Comparison of ENCODE assay signal across 11 cellular contexts in the genomic region with DNA sequence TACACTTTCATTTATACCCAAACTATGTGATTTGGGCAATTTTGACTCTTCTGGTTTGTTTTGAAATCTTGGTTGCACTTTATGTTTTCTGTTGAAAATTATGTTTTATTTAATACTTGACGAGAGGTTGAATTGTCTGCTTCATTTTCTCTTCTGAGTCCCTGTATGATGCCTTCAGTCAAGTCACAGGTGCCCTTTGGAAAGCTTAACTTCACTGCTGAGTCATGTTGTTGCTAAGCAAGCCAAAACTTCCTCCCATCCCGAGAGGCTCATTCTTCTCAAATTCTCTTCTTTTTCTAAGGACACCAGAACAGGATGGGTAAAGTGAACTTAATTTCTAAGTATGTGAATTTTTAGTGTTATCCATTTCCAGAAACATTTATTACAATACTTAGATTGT.
DNase-seq lines count a peak whose midpoint lies in the region; ATAC-seq, FAIRE-seq and TF ChIP-seq lines count a peak whose summit lies in the region.
"Had no signal": no experiment of that assay in that cellular context is flagged by ENCODE, and none has a peak within 500 bp of the region (broad histone marks: within the 10 kb centered on the region; RNA-seq: fewer than 3 reads in every experiment).

No MANE protein-coding gene starts in this region.

- intact Hi-C loops in Right ventricle myocardium inferior (cut with DNase I): no loop called here

- H4K20me1 ChIP-seq in astrocyte (ENCODE audit: insufficient read depth, low read length): no peaks in the 10 kb centered on the region

- ATAC-seq in HG03159 (IDR thresholded peaks at IDR 0.05; ENCODE audit: unreplicated experiment): peak; percentile 11
- ATAC-seq in T-cell (replicated peaks in 1 of 4): no peak
- ATAC-seq in Right ventricle myocardium inferior: no peak
- ATAC-seq: mucosa of descending colon had no signal

- no peak overlapping the region for H2AFZ ChIP-seq in astrocyte (ENCODE audit: low read depth, low read length)

- no peaks in the 10 kb centered on the region for H3K27me3 Mint-ChIP-seq in astrocyte (ENCODE audit: low read depth, unreplicated experiment)
- peaks cover 0 to 4% of the 10 kb centered on the region in 2 donors for H3K27me3 Mint-ChIP-seq in T-cell
- no peaks in the 10 kb centered on the region for H3K27me3 Mint-ChIP-seq in nephron progenitor cell (ENCODE audit: low read depth, poor library complexity)

- H3K36me3 Mint-ChIP-seq in astrocyte (ENCODE audit: low read depth, unreplicated experiment): no peaks in the 10 kb centered on the region
- no peaks in the 10 kb centered on the region for H3K36me3 Mint-ChIP-seq in T-cell
- H3K36me3 Mint-ChIP-seq in nephron progenitor cell (ENCODE audit: low read depth): no peaks in the 10 kb centered on the region

- no peak for FAIRE-seq in astrocyte (lab: Jason Lieb, UNC)

- H3K36me3 ChIP-seq in astrocyte (ENCODE audit: insufficient read depth, low read length): no peaks in the 10 kb centered on the region

- peak overlapping the region; percentile 86 for H3K27ac Mint-ChIP-seq in astrocyte (ENCODE audit: unreplicated experiment)
- H3K27ac Mint-ChIP-seq in T-cell: no peak overlapping the region
- no peak overlapping the region for H3K27ac Mint-ChIP-seq in nephron progenitor cell
- H3K27ac Mint-ChIP-seq: CD4-positive, alpha-beta T cell had no signal

- no peak for TF ChIP-seq CTCF in astrocyte (IDR thresholded peaks at IDR 0.05; ENCODE audit: insufficient read depth, low read depth, low read length)
- no peak for TF ChIP-seq CTCF in nephron progenitor cell (IDR thresholded peaks at IDR 0.05)

- H3K4me1 Mint-ChIP-seq in astrocyte (ENCODE audit: low read depth, unreplicated experiment) (peaks cover 34% of the 10 kb centered on the region), T-cell (peaks cover 9 to 17% (median 17%) of the 10 kb centered on the region in 3 donors), nephron progenitor cell (peaks cover 11% of the 10 kb centered on the region)

- H3K4me3 Mint-ChIP-seq in astrocyte (ENCODE audit: unreplicated experiment) (no peak overlapping the region), T-cell (peak overlapping the region in 1 of 3 donors; percentile 21), nephron progenitor cell (no peak overlapping the region)
- H3K4me3 Mint-ChIP-seq: CD4-positive, alpha-beta T cell had no signal

- H3K9me3 Mint-ChIP-seq in astrocyte (ENCODE audit: unreplicated experiment) (no peaks in the 10 kb centered on the region), T-cell (no peaks in the 10 kb centered on the region), nephron progenitor cell (no peaks in the 10 kb centered on the region)
- H3K9me3 Mint-ChIP-seq: CD4-positive, alpha-beta T cell had no signal

- peak overlapping the region; percentile 49 for H3K9ac ChIP-seq in astrocyte (ENCODE audit: low read length)

- peaks cover 30% of the 10 kb centered on the region for H3K4me1 ChIP-seq in astrocyte (ENCODE audit: insufficient read depth, low read length)

- no peaks in the 10 kb centered on the region for H3K27me3 ChIP-seq in astrocyte (ENCODE audit: insufficient read depth, low read length)

- no peaks in the 10 kb centered on the region for H3K9me3 ChIP-seq in astrocyte (ENCODE audit: insufficient read depth, low read depth, low read length)
- H3K9me3 ChIP-seq: mucosa of descending colon had no signal

- peak overlapping the region; percentile 86 for H3K27ac ChIP-seq in astrocyte (ENCODE audit: low read depth, low read length)

- H3K4me2 ChIP-seq in astrocyte (ENCODE audit: low read length): peak overlapping the region; percentile 69

- H3K79me2 ChIP-seq in astrocyte (ENCODE audit: insufficient read depth, low read length): no peaks in the 10 kb centered on the region

- CTCF ChIA-PET in T-cell (lab: Charles Lee): no interaction called here

- H3K4me3 ChIP-seq in astrocyte (ENCODE audit: insufficient read depth, low read depth, low read length): no peak overlapping the region
- H3K4me3 ChIP-seq: mucosa of descending colon had no signal

- DNase-seq in stimulated activated CD4-positive, alpha-beta T cell treated with anti-CD3 and anti-CD28 coated beads, Interleukin-4, amount 100 ng/mL, for 24 hours: peak; percentile 10
- no peak for DNase-seq in stimulated activated CD4-positive, alpha-beta T cell treated with anti-CD3 and anti-CD28 coated beads, Interleukin-4, amount 100 ng/mL, for 1 hour
- DNase-seq in astrocyte (ENCODE audit: low read depth): peak; percentile 42
- DNase-seq in T-cell: no peak
- DNase-seq in D341Med (ENCODE audit: low spot score): no peak
- no peak for DNase-seq in Right ventricle myocardium inferior (ENCODE audit: missing footprints)
- no peak for DNase-seq in nephron progenitor cell
- DNase-seq: CD4-positive, alpha-beta T cell; erythroblast; mucosa of descending colon had no signal

- POLR2A ChIA-PET in T-cell (lab: Charles Lee): no interaction called here

Comparison
In these comparisons a context has a peak if more than half of its experiments do, and no peak if none do; other contexts are left out.
1. DNase-seq: peak in stimulated activated CD4-positive, alpha-beta T cell treated with anti-CD3 and anti-CD28 coated beads, Interleukin-4, amount 100 ng/mL, for 24 hours (single experiment) and astrocyte (single experiment); none in stimulated activated CD4-positive, alpha-beta T cell treated with anti-CD3 and anti-CD28 coated beads, Interleukin-4, amount 100 ng/mL, for 1 hour (single experiment), T-cell (0 of 34), D341Med (single experiment), Right ventricle myocardium inferior (single experiment) and nephron progenitor cell (single experiment).